Comparison of ENCODE assay signal across 28 cellular contexts in the genomic region with DNA sequence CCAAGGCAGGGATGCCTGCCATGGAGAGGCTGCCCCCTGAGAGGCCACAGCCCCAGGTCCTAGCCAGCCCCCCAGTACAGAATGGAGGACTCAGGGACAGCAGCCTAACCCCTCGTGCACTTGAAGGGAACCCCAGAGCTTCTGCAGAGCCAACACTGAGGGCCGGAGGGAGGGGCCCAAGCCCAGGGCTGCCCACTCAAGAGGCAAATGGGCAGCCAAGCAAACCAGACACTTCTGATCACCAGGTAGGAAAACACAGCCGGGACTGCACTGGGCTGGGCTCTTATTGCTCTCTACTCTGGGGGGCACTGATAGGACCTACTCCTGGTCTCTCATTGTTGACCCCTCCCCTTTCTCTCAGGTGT.
"Had no signal": no experiment of that assay in that cellular context is flagged by ENCODE, and none has a peak within 500 bp of the region (broad histone marks: within the 10 kb centered on the region; RNA-seq: fewer than 3 reads in every experiment).

No MANE protein-coding gene starts in this region.

- H3K4me3 Mint-ChIP-seq: activated CD4-positive, alpha-beta memory T cell treated with anti-CD3 and anti-CD28 coated beads for 36 hours; activated CD4-positive, alpha-beta T cell treated with anti-CD3 and anti-CD28 coated beads for 36 hours; activated CD4-positive, alpha-beta T cell treated with anti-CD3 and anti-CD28 coated beads, Interleukin-2, amount 10 ng/mL, durations not matched to agents 24 days and 14 days; activated CD8-positive, alpha-beta memory T cell treated with anti-CD3 and anti-CD28 coated beads, Interleukin-2, amount 10 ng/mL, durations not matched to agents 7 days and 5 days; activated naive CD4-positive, alpha-beta T cell treated with anti-CD3 and anti-CD28 coated beads for 36 hours; activated naive CD4-positive, alpha-beta T cell treated with anti-CD3 and anti-CD28 coated beads, Interleukin-2, amount 50 U/mL, for 24 hours; activated naive CD8-positive, alpha-beta T cell treated with anti-CD3 and anti-CD28 coated beads for 36 hours; activated naive CD8-positive, alpha-beta T cell treated with anti-CD3 and anti-CD28 coated beads, Interleukin-2, amount 50 U/mL, for 24 hours had no signal

- H3K4me3 ChIP-seq: adrenal gland, body of pancreas, colonic mucosa had no signal

- H3K27me3 Mint-ChIP-seq: activated CD4-positive, alpha-beta memory T cell treated with anti-CD3 and anti-CD28 coated beads for 36 hours; activated CD4-positive, alpha-beta T cell treated with anti-CD3 and anti-CD28 coated beads for 36 hours; activated CD4-positive, alpha-beta T cell treated with anti-CD3 and anti-CD28 coated beads, Interleukin-2, amount 10 ng/mL, durations not matched to agents 24 days and 14 days; activated CD8-positive, alpha-beta memory T cell treated with anti-CD3 and anti-CD28 coated beads, Interleukin-2, amount 10 ng/mL, durations not matched to agents 7 days and 5 days; activated naive CD4-positive, alpha-beta T cell treated with anti-CD3 and anti-CD28 coated beads, Interleukin-2, amount 50 U/mL, for 24 hours; activated naive CD8-positive, alpha-beta T cell treated with anti-CD3 and anti-CD28 coated beads for 36 hours; activated naive CD8-positive, alpha-beta T cell treated with anti-CD3 and anti-CD28 coated beads, Interleukin-2, amount 50 U/mL, for 24 hours had no signal

- H3K36me3 ChIP-seq: colonic mucosa had no signal

- H3K9me3 Mint-ChIP-seq: activated CD4-positive, alpha-beta memory T cell treated with anti-CD3 and anti-CD28 coated beads for 36 hours; activated CD4-positive, alpha-beta T cell treated with anti-CD3 and anti-CD28 coated beads, Interleukin-2, amount 10 ng/mL, durations not matched to agents 24 days and 14 days; activated naive CD4-positive, alpha-beta T cell treated with anti-CD3 and anti-CD28 coated beads for 36 hours; activated naive CD4-positive, alpha-beta T cell treated with anti-CD3 and anti-CD28 coated beads, Interleukin-2, amount 50 U/mL, for 24 hours; activated naive CD8-positive, alpha-beta T cell treated with anti-CD3 and anti-CD28 coated beads for 36 hours; activated naive CD8-positive, alpha-beta T cell treated with anti-CD3 and anti-CD28 coated beads, Interleukin-2, amount 50 U/mL, for 24 hours; activated T-helper 1 cell treated with anti-CD3 and anti-CD28 coated beads, Interleukin-12 subunit alpha, Interleukin-12 subunit beta, Interleukin-2, Interleukin-4 antibody, amounts not matched to agents 30 ng/mL and 10 ng/mL and 1 ng/mL, durations not matched to agents 14 hours and 24 hours and 36 hours; activated T-helper 2 cell treated with anti-CD3 and anti-CD28 coated beads, Interferon-gamma antibody, Interleukin-2, Interleukin-4, amounts not matched to agents 10 μg/mL and 5 μg/mL and 100 μg/mL, durations not matched to agents 14 hours and 24 hours and 36 hours had no signal

- H3K27ac Mint-ChIP-seq: activated CD4-positive, alpha-beta memory T cell treated with anti-CD3 and anti-CD28 coated beads for 36 hours; activated CD4-positive, alpha-beta T cell treated with anti-CD3 and anti-CD28 coated beads for 36 hours; activated CD4-positive, alpha-beta T cell treated with anti-CD3 and anti-CD28 coated beads, Interleukin-2, amount 10 ng/mL, durations not matched to agents 24 days and 14 days; activated CD8-positive, alpha-beta memory T cell treated with anti-CD3 and anti-CD28 coated beads, Interleukin-2, amount 10 ng/mL, durations not matched to agents 7 days and 5 days; activated CD8-positive, alpha-beta T cell treated with anti-CD3 and anti-CD28 coated beads, Interleukin-2, amount 10 ng/mL, durations not matched to agents 7 days and 5 days; activated naive CD4-positive, alpha-beta T cell treated with anti-CD3 and anti-CD28 coated beads for 36 hours; activated naive CD8-positive, alpha-beta T cell treated with anti-CD3 and anti-CD28 coated beads for 36 hours; activated T-helper 1 cell treated with anti-CD3 and anti-CD28 coated beads, Interleukin-12 subunit alpha, Interleukin-12 subunit beta, Interleukin-2, Interleukin-4 antibody, amounts not matched to agents 30 ng/mL and 10 ng/mL and 1 ng/mL, durations not matched to agents 14 hours and 24 hours and 36 hours; activated T-helper 2 cell treated with anti-CD3 and anti-CD28 coated beads, Interferon-gamma antibody, Interleukin-2, Interleukin-4, amounts not matched to agents 10 μg/mL and 5 μg/mL and 100 μg/mL, durations not matched to agents 14 hours and 24 hours and 36 hours had no signal

- H3K27ac ChIP-seq: adrenal gland, body of pancreas, colonic mucosa had no signal

- DNase-seq: activated CD4-positive, alpha-beta memory T cell treated with anti-CD3 and anti-CD28 coated beads for 36 hours; activated CD4-positive, alpha-beta T cell treated with anti-CD3 and anti-CD28 coated beads for 36 hours; activated CD4-positive, alpha-beta T cell treated with anti-CD3 and anti-CD28 coated beads, Interleukin-2, amount 10 ng/mL, durations not matched to agents 24 days and 14 days; activated CD4-positive, CD25-positive, alpha-beta regulatory T cell; activated CD4-positive, CD25-positive, alpha-beta regulatory T cell treated with anti-CD3 and anti-CD28 coated beads, Interleukin-2, amount 50 U/mL, for 72 hours; activated CD8-positive, alpha-beta memory T cell treated with anti-CD3 and anti-CD28 coated beads, Interleukin-2, amount 10 ng/mL, durations not matched to agents 7 days and 5 days; activated CD8-positive, alpha-beta memory T cell treated with anti-CD3 and anti-CD28 coated beads, Interleukin-2, amount 50 U/mL, for 48 hours; activated CD8-positive, alpha-beta T cell treated with anti-CD3 and anti-CD28 coated beads, Interleukin-2, amount 10 ng/mL, durations not matched to agents 7 days and 5 days; activated effector memory CD4-positive, alpha-beta T cell treated with anti-CD3 and anti-CD28 coated beads, Interleukin-2, amount 50 U/mL, for 16 hours; activated naive CD4-positive, alpha-beta T cell treated with anti-CD3 and anti-CD28 coated beads for 36 hours; activated naive CD8-positive, alpha-beta T cell treated with anti-CD3 and anti-CD28 coated beads for 36 hours; activated naive CD8-positive, alpha-beta T cell treated with anti-CD3 and anti-CD28 coated beads, Interleukin-2, amount 50 U/mL, for 24 hours; activated T-cell treated with anti-CD3 and anti-CD28 coated beads for 4 hours; activated T-cell treated with anti-CD3 and anti-CD28 coated beads, Interleukin-2, amount 50 U/mL, for 48 hours; adrenal gland; amygdala; aorta; body of pancreas; central memory CD4-positive, alpha-beta T cell; cerebellar nuclear complex; colonic mucosa; effector CD8-positive, alpha-beta T cell; foreskin fibroblast; T-helper 2 cell had no signal

- H3K9me3 ChIP-seq: adrenal gland, body of pancreas, colonic mucosa had no signal

- ATAC-seq: activated CD4-positive, alpha-beta T cell treated with anti-CD3 and anti-CD28 coated beads for 36 hours; activated CD8-positive, alpha-beta memory T cell treated with anti-CD3 and anti-CD28 coated beads, Interleukin-2, amount 10 ng/mL, durations not matched to agents 7 days and 5 days; activated CD8-positive, alpha-beta T cell treated with anti-CD3 and anti-CD28 coated beads, Interleukin-2, amount 10 ng/mL, durations not matched to agents 7 days and 5 days; activated naive CD8-positive, alpha-beta T cell treated with anti-CD3 and anti-CD28 coated beads, Interleukin-2, amount 50 U/mL, for 24 hours; body of pancreas; esophagus mucosa had no signal

- H3K27me3 ChIP-seq: adrenal gland, body of pancreas, colonic mucosa had no signal
